Comparison of ENCODE assay signal across 21 cellular contexts in genomic region chr3:94513600-94513999, GRCh38.
DNase-seq lines count a peak whose midpoint lies in the region; ATAC-seq and TF ChIP-seq lines count a peak whose summit lies in the region.
"Had no signal": no experiment of that assay in that cellular context is flagged by ENCODE, and none has a peak within 500 bp of the region (broad histone marks: within the 10 kb centered on the region; RNA-seq: fewer than 3 reads in every experiment).

No MANE protein-coding gene starts in this region.

- peak overlapping the region; percentile 44 for H3K4me3 ChIP-seq in OCI-LY3 (ENCODE audit: low read length)
- H3K4me3 ChIP-seq: MG63 had no signal

- peak overlapping the region; percentile 79 for H3K27ac ChIP-seq in OCI-LY3 (ENCODE audit: low read length)
- H3K27ac ChIP-seq: C4-2B, RWPE1 had no signal

- TF ChIP-seq CTCF in OCI-LY3 (IDR thresholded peaks at IDR 0.05; ENCODE audit: low read depth, low read length): no peak

- no peaks in the 10 kb centered on the region for H3K27me3 ChIP-seq in OCI-LY3 (ENCODE audit: low read depth, low read length)
- H3K27me3 ChIP-seq: MG63 had no signal

- peaks cover 46% of the 10 kb centered on the region for H3K4me1 ChIP-seq in OCI-LY3 (ENCODE audit: low read length)

- H3K79me2 ChIP-seq in OCI-LY3 (ENCODE audit: low read length): no peaks in the 10 kb centered on the region

- peak overlapping the region; percentile 2; the same call in 1 of the 2 replicates for H3K9ac ChIP-seq in OCI-LY3 (ENCODE audit: low read length)

- peak overlapping the region; percentile 61 for H3K4me2 ChIP-seq in OCI-LY3 (ENCODE audit: low read length)

- peak; percentile 66 for ATAC-seq in GM18502 (IDR thresholded peaks at IDR 0.05; ENCODE audit: poor library complexity, unreplicated experiment)
- peak; percentile 57 for ATAC-seq in GM18868 (IDR thresholded peaks at IDR 0.05; ENCODE audit: unreplicated experiment)
- peak; percentile 70 for ATAC-seq in HG02759 (IDR thresholded peaks at IDR 0.05; ENCODE audit: unreplicated experiment)
- ATAC-seq: SK-N-SH treated with all-trans-retinoic acid at 6 μM for 48 hours had no signal

- DNase-seq in occipital lobe (lab: John Stamatoyannopoulos, UW) (no peak), H4 (ENCODE audit: low spot score) (no peak), AG08395 (ENCODE audit: low spot score) (no peak), NCI-H510A (lab: John Stamatoyannopoulos, UW) (no peak)
- DNase-seq: Calu3; CD8-positive, alpha-beta memory T cell; Kasumi-1; MG63; NCI-H1417 treated with DMSO at 0.1 percent for 48 hours; NCI-H1930; NCI-H2227 treated with DMSO at 0.1 percent for 48 hours; NCI-H510A treated with DMSO at 0.1 percent for 48 hours; NCI-H748 treated with DMSO at 0.1 percent for 48 hours; SIG-M5 had no signal

- H4K20me1 ChIP-seq in OCI-LY3 (ENCODE audit: insufficient read depth, low read length): no peaks in the 10 kb centered on the region

- no peaks in the 10 kb centered on the region for H3K9me3 ChIP-seq in OCI-LY3 (ENCODE audit: insufficient read depth, low read length)
- H3K9me3 ChIP-seq: MG63 had no signal

- peak overlapping the region; percentile 48; the same call in 1 of the 2 replicates for H2AFZ ChIP-seq in OCI-LY3 (ENCODE audit: low read depth, low read length)

- no peaks in the 10 kb centered on the region for H3K36me3 ChIP-seq in OCI-LY3 (replicated peaks; ENCODE audit: low read depth, low read length)
- H3K36me3 ChIP-seq: MG63 had no signal
